In the genomic region with DNA sequence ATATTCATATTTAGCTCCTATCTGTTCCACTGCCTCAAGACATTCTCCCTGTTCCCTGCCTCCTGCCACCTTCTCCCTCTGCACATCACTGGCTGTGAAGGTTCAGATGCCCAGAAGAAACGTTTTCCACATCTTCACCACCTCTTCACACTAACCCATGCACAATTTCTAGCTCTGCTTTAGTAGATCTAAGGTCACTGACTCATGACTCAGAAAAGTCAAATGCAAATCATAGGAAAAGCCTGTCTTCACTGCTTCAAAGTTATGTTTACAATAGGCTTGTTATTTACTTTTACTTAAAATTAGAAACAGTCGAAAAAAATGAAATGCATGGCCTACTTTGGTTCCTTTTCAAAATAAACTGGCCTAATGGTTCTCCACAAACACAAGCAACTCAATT, we compare ENCODE assay signal across 1 cellular context.
TF ChIP-seq lines count a peak whose summit lies in the region.

No MANE protein-coding gene starts in this region.

TF ChIP-seq in HEK293, 187 proteins besides CTCF, POLR2A, EP300 and RAD21 (continued from another document):
- TF ChIP-seq, protein P1, sequence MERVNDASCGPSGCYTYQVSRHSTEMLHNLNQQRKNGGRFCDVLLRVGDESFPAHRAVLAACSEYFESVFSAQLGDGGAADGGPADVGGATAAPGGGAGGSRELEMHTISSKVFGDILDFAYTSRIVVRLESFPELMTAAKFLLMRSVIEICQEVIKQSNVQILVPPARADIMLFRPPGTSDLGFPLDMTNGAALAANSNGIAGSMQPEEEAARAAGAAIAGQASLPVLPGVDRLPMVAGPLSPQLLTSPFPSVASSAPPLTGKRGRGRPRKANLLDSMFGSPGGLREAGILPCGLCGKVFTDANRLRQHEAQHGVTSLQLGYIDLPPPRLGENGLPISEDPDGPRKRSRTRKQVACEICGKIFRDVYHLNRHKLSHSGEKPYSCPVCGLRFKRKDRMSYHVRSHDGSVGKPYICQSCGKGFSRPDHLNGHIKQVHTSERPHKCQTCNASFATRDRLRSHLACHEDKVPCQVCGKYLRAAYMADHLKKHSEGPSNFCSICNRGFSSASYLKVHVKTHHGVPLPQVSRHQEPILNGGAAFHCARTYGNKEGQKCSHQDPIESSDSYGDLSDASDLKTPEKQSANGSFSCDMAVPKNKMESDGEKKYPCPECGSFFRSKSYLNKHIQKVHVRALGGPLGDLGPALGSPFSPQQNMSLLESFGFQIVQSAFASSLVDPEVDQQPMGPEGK (tag by site-specific recombination; IDR thresholded peaks at IDR 0.05), result no peak
- TF ChIP-seq ZNF169 (tag by site-specific recombination; IDR thresholded peaks at IDR 0.05) (no peak), ZIC2 (tag by site-specific recombination; IDR thresholded peaks at IDR 0.05) (no peak), ZBTB17 (tag by site-specific recombination; IDR thresholded peaks at IDR 0.05) (no peak), ZSCAN16 (tag by site-specific recombination; IDR thresholded peaks at IDR 0.05) (no peak), ZNF843 (tag by site-specific recombination; IDR thresholded peaks at IDR 0.05) (no peak)
- TF ChIP-seq, protein P2, sequence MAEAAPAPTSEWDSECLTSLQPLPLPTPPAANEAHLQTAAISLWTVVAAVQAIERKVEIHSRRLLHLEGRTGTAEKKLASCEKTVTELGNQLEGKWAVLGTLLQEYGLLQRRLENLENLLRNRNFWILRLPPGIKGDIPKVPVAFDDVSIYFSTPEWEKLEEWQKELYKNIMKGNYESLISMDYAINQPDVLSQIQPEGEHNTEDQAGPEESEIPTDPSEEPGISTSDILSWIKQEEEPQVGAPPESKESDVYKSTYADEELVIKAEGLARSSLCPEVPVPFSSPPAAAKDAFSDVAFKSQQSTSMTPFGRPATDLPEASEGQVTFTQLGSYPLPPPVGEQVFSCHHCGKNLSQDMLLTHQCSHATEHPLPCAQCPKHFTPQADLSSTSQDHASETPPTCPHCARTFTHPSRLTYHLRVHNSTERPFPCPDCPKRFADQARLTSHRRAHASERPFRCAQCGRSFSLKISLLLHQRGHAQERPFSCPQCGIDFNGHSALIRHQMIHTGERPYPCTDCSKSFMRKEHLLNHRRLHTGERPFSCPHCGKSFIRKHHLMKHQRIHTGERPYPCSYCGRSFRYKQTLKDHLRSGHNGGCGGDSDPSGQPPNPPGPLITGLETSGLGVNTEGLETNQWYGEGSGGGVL (tag by site-specific recombination; IDR thresholded peaks at IDR 0.05), result no peak
